ENCODE assay signal across 1 cellular context in genomic region chr20:44109951-44110361, GRCh38.
TF ChIP-seq lines count a peak whose summit lies in the region.

No MANE protein-coding gene starts in this region.

TF ChIP-seq in IMR-90, 13 proteins besides CTCF, POLR2A, EP300 and RAD21 (continued from another document):
- TF ChIP-seq MAFK (IDR thresholded peaks at IDR 0.05; ENCODE audit: low read depth, low read length) (no peak), CEBPB (IDR thresholded peaks at IDR 0.05; ENCODE audit: low read depth, low read length) (no peak), RCOR1 (IDR thresholded peaks at IDR 0.05; ENCODE audit: insufficient replicate concordance, low read length) (no peak), USF2 (IDR thresholded peaks at IDR 0.05; ENCODE audit: low read depth, low read length) (no peak)
